Comparison of ENCODE assay signal across 8 cellular contexts in genomic region chr10:6579904-6580278, GRCh38. TPM values are rescaled to one million over a fixed set of nuclear protein-coding genes. Genes with fewer than 3 reads are reported as not detected.
A peak's percentile ranks its signal among the peaks of the same experiment; 100 is the strongest.
DNase-seq lines count a peak whose midpoint lies in the region; ATAC-seq lines count a peak whose summit lies in the region.

Gene PRKCQ, minus strand, starts transcription at chr10:6580276. Its CDS starts 65,141 bp downstream, at chr10:6515135.

- H3K27me3 Mint-ChIP-seq in activated T-cell treated with anti-CD3 and anti-CD28 coated beads, Interleukin-2, amount 50 U/mL, for 72 hours (ENCODE audit: low read depth): no peaks in the 10 kb centered on the region
- H3K27me3 Mint-ChIP-seq in activated naive CD8-positive, alpha-beta T cell treated with anti-CD3 and anti-CD28 coated beads, Interleukin-2, amount 50 U/mL, for 24 hours: peaks cover 2% of the 10 kb centered on the region
- H3K27me3 Mint-ChIP-seq in stimulated activated memory B cell treated with anti-CD40 and anti-IgM and Interleukin-4, amounts not matched to agents 10 μg/mL and 1 μg/mL and 100 μg/mL, for 72 hours: peaks cover 80% of the 10 kb centered on the region

- H3K9me3 Mint-ChIP-seq in activated T-cell treated with anti-CD3 and anti-CD28 coated beads, Interleukin-2, amount 50 U/mL, for 72 hours: no peaks in the 10 kb centered on the region
- H3K9me3 Mint-ChIP-seq in activated naive CD8-positive, alpha-beta T cell treated with anti-CD3 and anti-CD28 coated beads, Interleukin-2, amount 50 U/mL, for 24 hours: no peaks in the 10 kb centered on the region
- H3K9me3 Mint-ChIP-seq in stimulated activated memory B cell treated with anti-CD40 and anti-IgM and Interleukin-4, amounts not matched to agents 10 μg/mL and 1 μg/mL and 100 μg/mL, for 72 hours: no peaks in the 10 kb centered on the region

- peak in 1 of 2 donors; percentile 31 for ATAC-seq in activated T-cell treated with anti-CD3 and anti-CD28 coated beads, Interleukin-2, amount 50 U/mL, for 72 hours (replicated peaks in 1 of 2)
- peak; percentile 43 for ATAC-seq in HG03432 (IDR thresholded peaks at IDR 0.05; ENCODE audit: unreplicated experiment)
- no peak for ATAC-seq in activated naive CD8-positive, alpha-beta T cell treated with anti-CD3 and anti-CD28 coated beads, Interleukin-2, amount 50 U/mL, for 24 hours
- no peak for ATAC-seq in stimulated activated memory B cell treated with anti-CD40 and anti-IgM and Interleukin-4, amounts not matched to agents 10 μg/mL and 1 μg/mL and 100 μg/mL, for 72 hours

- peaks cover 17 to 28% of the 10 kb centered on the region in 2 donors for H3K36me3 Mint-ChIP-seq in activated T-cell treated with anti-CD3 and anti-CD28 coated beads, Interleukin-2, amount 50 U/mL, for 72 hours (ENCODE audit: insufficient read depth in 2 of 2)
- peaks cover 41% of the 10 kb centered on the region for H3K36me3 Mint-ChIP-seq in activated naive CD8-positive, alpha-beta T cell treated with anti-CD3 and anti-CD28 coated beads, Interleukin-2, amount 50 U/mL, for 24 hours (ENCODE audit: low read depth)
- no peaks in the 10 kb centered on the region for H3K36me3 Mint-ChIP-seq in stimulated activated memory B cell treated with anti-CD40 and anti-IgM and Interleukin-4, amounts not matched to agents 10 μg/mL and 1 μg/mL and 100 μg/mL, for 72 hours

- no peaks in the 10 kb centered on the region for H3K9me3 ChIP-seq in iPS-18c (ENCODE audit: control insufficient read depth, insufficient read depth, low read length)

- H3K27ac Mint-ChIP-seq in activated T-cell treated with anti-CD3 and anti-CD28 coated beads, Interleukin-2, amount 50 U/mL, for 72 hours: peak within 1 kb of the TSS; percentile 100
- peak within 1 kb of the TSS; percentile 96 for H3K27ac Mint-ChIP-seq in activated naive CD8-positive, alpha-beta T cell treated with anti-CD3 and anti-CD28 coated beads, Interleukin-2, amount 50 U/mL, for 24 hours
- H3K27ac Mint-ChIP-seq in stimulated activated memory B cell treated with anti-CD40 and anti-IgM and Interleukin-4, amounts not matched to agents 10 μg/mL and 1 μg/mL and 100 μg/mL, for 72 hours: no peak within 1 kb of the TSS

- H3K4me3 ChIP-seq in iPS-18c (ENCODE audit: insufficient read depth, low read depth, low read length): peak within 1 kb of the TSS; percentile 82

- DNase-seq in activated T-cell treated with anti-CD3 and anti-CD28 coated beads, Interleukin-2, amount 50 U/mL, for 72 hours: no peak
- DNase-seq in activated T-cell treated with anti-CD3 and anti-CD28 coated beads, Interleukin-2, amount 50 U/mL, for 48 hours: no peak
- no peak for DNase-seq in activated naive CD8-positive, alpha-beta T cell treated with anti-CD3 and anti-CD28 coated beads, Interleukin-2, amount 50 U/mL, for 24 hours
- no peak for DNase-seq in NCI-H187 (lab: John Stamatoyannopoulos, UW)
- DNase-seq in HPDE6-E6E7 (ENCODE audit: extremely low spot score): no peak

- H3K4me3 Mint-ChIP-seq in activated T-cell treated with anti-CD3 and anti-CD28 coated beads, Interleukin-2, amount 50 U/mL, for 72 hours: peak within 1 kb of the TSS; percentile 92 to 98
- H3K4me3 Mint-ChIP-seq in activated naive CD8-positive, alpha-beta T cell treated with anti-CD3 and anti-CD28 coated beads, Interleukin-2, amount 50 U/mL, for 24 hours: peak within 1 kb of the TSS; percentile 95
- peak within 1 kb of the TSS; percentile 70 for H3K4me3 Mint-ChIP-seq in stimulated activated memory B cell treated with anti-CD40 and anti-IgM and Interleukin-4, amounts not matched to agents 10 μg/mL and 1 μg/mL and 100 μg/mL, for 72 hours

- H3K4me1 Mint-ChIP-seq in activated T-cell treated with anti-CD3 and anti-CD28 coated beads, Interleukin-2, amount 50 U/mL, for 72 hours (ENCODE audit: low read depth): peaks cover 68% of the 10 kb centered on the region
- peaks cover 71% of the 10 kb centered on the region for H3K4me1 Mint-ChIP-seq in activated naive CD8-positive, alpha-beta T cell treated with anti-CD3 and anti-CD28 coated beads, Interleukin-2, amount 50 U/mL, for 24 hours
- H3K4me1 Mint-ChIP-seq in stimulated activated memory B cell treated with anti-CD40 and anti-IgM and Interleukin-4, amounts not matched to agents 10 μg/mL and 1 μg/mL and 100 μg/mL, for 72 hours: peaks cover 19% of the 10 kb centered on the region

RNA-seq across cellular contexts. Expression of gene PRKCQ, which starts in this region (rescaled TPM):
- total RNA-seq in activated T-cell treated with anti-CD3 and anti-CD28 coated beads, Interleukin-2, amount 50 U/mL, for 72 hours: 10 to 100 TPM; 42.9 to 49.2 TPM
